In the genomic region with DNA sequence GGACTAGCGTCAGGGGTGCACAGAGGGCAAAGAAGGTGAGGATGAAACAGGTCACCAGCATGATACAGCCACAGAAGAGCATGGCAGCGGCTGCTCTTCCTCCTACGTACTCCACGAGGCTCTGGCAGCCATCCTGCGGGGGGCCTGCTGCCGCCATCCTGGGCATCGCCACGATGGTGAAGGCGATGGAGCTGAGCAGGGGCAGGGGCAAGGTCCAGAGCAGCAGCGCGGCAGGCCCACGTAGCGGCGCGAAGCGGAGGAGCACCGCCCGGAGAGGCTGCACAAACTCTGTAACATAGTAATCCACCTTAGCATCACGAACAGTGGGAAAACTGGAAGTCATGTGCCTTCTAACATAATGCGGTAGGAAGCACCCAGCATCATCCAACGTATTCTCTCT, we compare ENCODE assay signal across 26 cellular contexts.
"Had no signal": no experiment of that assay in that cellular context is flagged by ENCODE, and none has a peak within 500 bp of the region (broad histone marks: within the 10 kb centered on the region; RNA-seq: fewer than 3 reads in every experiment).

No MANE protein-coding gene starts in this region.

- H2AFZ ChIP-seq: hepatocyte had no signal

- H3K36me3 Mint-ChIP-seq: memory B cell; naive thymus-derived CD8-positive, alpha-beta T cell; stimulated activated naive B cell treated with anti-CD40 and anti-IgM and Interleukin-4, amounts not matched to agents 10 μg/mL and 1 μg/mL and 100 μg/mL, for 72 hours had no signal

- H3K9me3 ChIP-seq: heart right ventricle, left lung, pancreas, prostate gland, suprapubic skin, thoracic aorta, tibial artery, vagina had no signal

- H3K9me3 Mint-ChIP-seq: memory B cell; nephron; stimulated activated naive B cell treated with anti-CD40 and anti-IgM and Interleukin-4, amounts not matched to agents 10 μg/mL and 1 μg/mL and 100 μg/mL, for 72 hours had no signal

- ATAC-seq: heart right ventricle; left colon; left lung; naive thymus-derived CD8-positive, alpha-beta T cell; pancreas; right cardiac atrium; stimulated activated naive B cell treated with anti-CD40 and anti-IgM and Interleukin-4, amounts not matched to agents 10 μg/mL and 1 μg/mL and 100 μg/mL, for 72 hours; stimulated activated naive CD8-positive, alpha-beta T cell treated with anti-CD3 and anti-CD28 coated beads, Interleukin-15, Interleukin-2, amounts not matched to agents 100 U/mL and 50 U/mL, for 24 hours had no signal

- H3K4me3 Mint-ChIP-seq: memory B cell; naive thymus-derived CD8-positive, alpha-beta T cell; nephron; stimulated activated naive B cell treated with anti-CD40 and anti-IgM and Interleukin-4, amounts not matched to agents 10 μg/mL and 1 μg/mL and 100 μg/mL, for 72 hours had no signal

- H3K27ac Mint-ChIP-seq: memory B cell; nephron; stimulated activated naive B cell treated with anti-CD40 and anti-IgM and Interleukin-4, amounts not matched to agents 10 μg/mL and 1 μg/mL and 100 μg/mL, for 72 hours had no signal

- H3K4me3 ChIP-seq: heart right ventricle, hepatocyte, left lung, pancreas, prostate gland, smooth muscle cell, stomach, suprapubic skin, thoracic aorta, tibial artery, vagina had no signal

- DNase-seq: heart right ventricle; left colon; naive thymus-derived CD8-positive, alpha-beta T cell; nucleus accumbens; pancreas; retina; stimulated activated CD4-positive, alpha-beta T cell treated with anti-CD3 and anti-CD28 coated beads, Interleukin-12 subunit alpha, Interleukin-12 subunit beta, amount 100 ng/mL, for 4 hours; stimulated activated CD4-positive, alpha-beta T cell treated with anti-CD3 and anti-CD28 coated beads, Interleukin-15, amount 100 ng/mL, for 24 hours; stimulated activated CD4-positive, alpha-beta T cell treated with anti-CD3 and anti-CD28 coated beads, Interleukin-2, amount 100 ng/mL, for 24 hours; stimulated activated CD4-positive, alpha-beta T cell treated with anti-CD3 and anti-CD28 coated beads, Interleukin-4, amount 100 ng/mL, for 1 hour; stimulated activated naive B cell treated with anti-CD40 and anti-IgM and Interleukin-4, amounts not matched to agents 10 μg/mL and 1 μg/mL and 100 μg/mL, for 72 hours; stimulated activated naive CD8-positive, alpha-beta T cell treated with anti-CD3 and anti-CD28 coated beads, Interleukin-15, Interleukin-2, amounts not matched to agents 100 U/mL and 50 U/mL, for 24 hours; stomach; tibial artery; trophoblast cell had no signal

- H3K4me1 Mint-ChIP-seq: memory B cell; naive thymus-derived CD8-positive, alpha-beta T cell; nephron; stimulated activated naive B cell treated with anti-CD40 and anti-IgM and Interleukin-4, amounts not matched to agents 10 μg/mL and 1 μg/mL and 100 μg/mL, for 72 hours had no signal

- FAIRE-seq: keratinocyte, pancreas had no signal

- H3K4me2 ChIP-seq: hepatocyte, smooth muscle cell had no signal

- H3K27me3 ChIP-seq: heart right ventricle, hepatocyte, left lung, pancreas, stomach, suprapubic skin, tibial artery, vagina had no signal

- H3K27ac ChIP-seq: heart right ventricle, hepatocyte, left lung, pancreas, prostate gland, stomach, suprapubic skin, thoracic aorta, tibial artery, vagina had no signal

- H3K4me1 ChIP-seq: heart right ventricle, left lung, pancreas, prostate gland, stomach, suprapubic skin, tibial artery, vagina had no signal

- H3K36me3 ChIP-seq: heart right ventricle, left lung, pancreas, prostate gland, stomach, suprapubic skin, thoracic aorta, tibial artery, vagina had no signal

- H3K79me2 ChIP-seq: hepatocyte had no signal

- H3K27me3 Mint-ChIP-seq: memory B cell; naive thymus-derived CD8-positive, alpha-beta T cell; stimulated activated naive B cell treated with anti-CD40 and anti-IgM and Interleukin-4, amounts not matched to agents 10 μg/mL and 1 μg/mL and 100 μg/mL, for 72 hours had no signal
